In genomic region chr9:128765499-128765898, GRCh38 we compare ENCODE assay signal across 1 cellular context.
TF ChIP-seq lines count a peak whose summit lies in the region.

No MANE protein-coding gene starts in this region.

TF ChIP-seq in A549, 52 proteins besides CTCF, POLR2A, EP300 and RAD21:
- TF ChIP-seq BHLHE40 (IDR thresholded peaks at IDR 0.05; ENCODE audit: low read depth, low read length), result no peak
- TF ChIP-seq KDM5A (IDR thresholded peaks at IDR 0.05), result no peak
- TF ChIP-seq EHF (CRISPR knock-in tag; IDR thresholded peaks at IDR 0.05), result no peak
- TF ChIP-seq MAX (IDR thresholded peaks at IDR 0.05), result no peak
- TF ChIP-seq SMC3 (IDR thresholded peaks at IDR 0.05), result no peak
- no peak for TF ChIP-seq POLR2AphosphoS2 (conservative IDR thresholded peaks at IDR 0.05; ENCODE audit: low read length)
- no peak for TF ChIP-seq SREBF2 (IDR thresholded peaks at IDR 0.05)
- no peak for TF ChIP-seq CHD4 (IDR thresholded peaks at IDR 0.05; ENCODE audit: borderline replicate concordance)
- TF ChIP-seq HMGXB4 (CRISPR knock-in tag; IDR thresholded peaks at IDR 0.05; ENCODE audit: borderline replicate concordance), result no peak
- TF ChIP-seq FOSB (CRISPR knock-in tag; IDR thresholded peaks at IDR 0.05), result no peak
- TF ChIP-seq ELK1 (IDR thresholded peaks at IDR 0.05; ENCODE audit: low read depth, low read length), result no peak
- no peak for TF ChIP-seq PHF8 (IDR thresholded peaks at IDR 0.05; ENCODE audit: borderline replicate concordance, low read depth)
